29 cellular contexts compared by ENCODE assay signal in the genomic region with DNA sequence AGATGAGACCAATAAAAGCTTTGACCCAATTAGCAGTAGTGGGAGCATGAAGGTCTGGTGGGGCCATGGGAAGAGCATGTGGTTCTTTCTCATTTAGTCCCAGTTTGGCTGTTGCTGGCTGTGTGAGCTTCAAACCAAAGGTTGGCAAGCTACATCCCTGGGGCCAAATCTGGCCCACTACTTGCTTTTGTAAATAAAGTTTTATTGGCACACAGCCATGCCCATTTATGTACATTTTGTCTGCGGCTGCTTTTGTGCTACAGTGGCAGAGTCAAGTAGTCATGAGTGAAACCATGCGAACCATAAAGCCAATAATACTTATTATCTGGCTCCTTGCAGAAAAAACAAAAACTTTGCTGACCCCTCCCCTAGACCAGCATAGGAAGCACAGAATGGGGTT.
"Had no signal": no experiment of that assay in that cellular context is flagged by ENCODE, and none has a peak within 500 bp of the region (broad histone marks: within the 10 kb centered on the region; RNA-seq: fewer than 3 reads in every experiment).

No MANE protein-coding gene starts in this region.

- H3K4me1 Mint-ChIP-seq: activated CD4-positive, alpha-beta T cell treated with anti-CD3 and anti-CD28 coated beads for 36 hours; activated CD4-positive, alpha-beta T cell treated with anti-CD3 and anti-CD28 coated beads, Interleukin-2, amount 10 ng/mL, durations not matched to agents 7 days and 5 days; activated T-helper 17 cell treated with anti-CD3 and anti-CD28 coated beads, Interleukin-2, amount 50 U/mL, for 72 hours; central memory CD8-positive, alpha-beta T cell had no signal

- H3K9me3 Mint-ChIP-seq: activated CD4-positive, alpha-beta T cell treated with anti-CD3 and anti-CD28 coated beads, Interleukin-2, amount 10 ng/mL, durations not matched to agents 7 days and 5 days; activated CD8-positive, alpha-beta T cell treated with anti-CD3 and anti-CD28 coated beads for 36 hours; activated T-cell treated with anti-CD3 and anti-CD28 coated beads, Interleukin-2, amount 50 U/mL, for 4 hours; activated T-helper 17 cell treated with anti-CD3 and anti-CD28 coated beads, Interleukin-2, amount 50 U/mL, for 72 hours; central memory CD8-positive, alpha-beta T cell; dendritic cell treated with granulocyte-macrophage colony-stimulating factor and Interleukin-4, amounts not matched to agents 40 ng/mL and 50 ng/mL, for 4 days; endodermal cell had no signal

- H3K27ac ChIP-seq: brain microvascular endothelial cell, coronary artery, dorsolateral prefrontal cortex had no signal

- DNase-seq: activated CD4-positive, alpha-beta T cell treated with anti-CD3 and anti-CD28 coated beads for 36 hours; activated CD4-positive, alpha-beta T cell treated with anti-CD3 and anti-CD28 coated beads, Interleukin-2, amount 10 ng/mL, durations not matched to agents 7 days and 5 days; activated CD4-positive, alpha-beta T cell treated with anti-CD3 and anti-CD28 coated beads, Interleukin-2, amount 50 U/mL, for 4 hours; activated CD4-positive, CD25-positive, alpha-beta regulatory T cell; activated CD4-positive, CD25-positive, alpha-beta regulatory T cell treated with anti-CD3 and anti-CD28 coated beads, Interleukin-2, amount 50 U/mL, for 72 hours; activated CD8-positive, alpha-beta memory T cell treated with anti-CD3 and anti-CD28 coated beads for 24 hours; activated CD8-positive, alpha-beta T cell treated with anti-CD3 and anti-CD28 coated beads for 36 hours; activated effector memory CD4-positive, alpha-beta T cell treated with Interleukin-2 at 50 U/mL for 16 hours; activated gamma-delta T cell treated with Interleukin-2 at 50 U/mL for 16 hours; activated naive CD4-positive, alpha-beta T cell treated with anti-CD3 and anti-CD28 coated beads, Interleukin-2, amount 50 U/mL, for 16 hours; activated naive CD4-positive, alpha-beta T cell treated with Interleukin-2 at 50 U/mL for 16 hours; activated T-cell treated with anti-CD3 and anti-CD28 coated beads, Interleukin-2, amount 50 U/mL, for 4 hours; amniotic stem cell; anterior cingulate cortex; brain microvascular endothelial cell; dorsolateral prefrontal cortex; effector memory CD4-positive, alpha-beta T cell; endodermal cell; foreskin fibroblast; T-helper 2 cell had no signal

- FAIRE-seq: astrocyte, bronchial epithelial cell, frontal cortex had no signal

- H3K4me3 ChIP-seq: coronary artery, dorsolateral prefrontal cortex had no signal

- H3K36me3 ChIP-seq: brain microvascular endothelial cell had no signal

- H3K27ac Mint-ChIP-seq: activated CD4-positive, alpha-beta T cell treated with anti-CD3 and anti-CD28 coated beads for 36 hours; activated CD4-positive, alpha-beta T cell treated with anti-CD3 and anti-CD28 coated beads, Interleukin-2, amount 10 ng/mL, durations not matched to agents 7 days and 5 days; activated CD8-positive, alpha-beta T cell treated with anti-CD3 and anti-CD28 coated beads for 36 hours; activated naive CD8-positive, alpha-beta T cell; activated T-helper 17 cell treated with anti-CD3 and anti-CD28 coated beads, Interleukin-2, amount 50 U/mL, for 72 hours; dendritic cell treated with granulocyte-macrophage colony-stimulating factor and Interleukin-4, amounts not matched to agents 40 ng/mL and 50 ng/mL, for 4 days; endodermal cell had no signal

- H3K36me3 Mint-ChIP-seq: activated naive CD8-positive, alpha-beta T cell had no signal

- H3K4me3 Mint-ChIP-seq: activated CD4-positive, alpha-beta T cell treated with anti-CD3 and anti-CD28 coated beads for 36 hours; activated CD4-positive, alpha-beta T cell treated with anti-CD3 and anti-CD28 coated beads, Interleukin-2, amount 10 ng/mL, durations not matched to agents 7 days and 5 days; activated CD8-positive, alpha-beta T cell treated with anti-CD3 and anti-CD28 coated beads for 36 hours; activated naive CD8-positive, alpha-beta T cell; activated T-cell treated with anti-CD3 and anti-CD28 coated beads, Interleukin-2, amount 50 U/mL, for 4 hours; activated T-helper 17 cell treated with anti-CD3 and anti-CD28 coated beads, Interleukin-2, amount 50 U/mL, for 72 hours; central memory CD8-positive, alpha-beta T cell; dendritic cell treated with granulocyte-macrophage colony-stimulating factor and Interleukin-4, amounts not matched to agents 40 ng/mL and 50 ng/mL, for 4 days; endodermal cell had no signal

- ATAC-seq: activated CD4-positive, alpha-beta T cell treated with anti-CD3 and anti-CD28 coated beads for 36 hours; activated CD8-positive, alpha-beta T cell treated with anti-CD3 and anti-CD28 coated beads for 36 hours; activated T-cell treated with anti-CD3 and anti-CD28 coated beads, Interleukin-2, amount 50 U/mL, for 4 hours; activated T-helper 17 cell treated with anti-CD3 and anti-CD28 coated beads, Interleukin-2, amount 50 U/mL, for 72 hours; esophagus mucosa had no signal
